In the genomic region with DNA sequence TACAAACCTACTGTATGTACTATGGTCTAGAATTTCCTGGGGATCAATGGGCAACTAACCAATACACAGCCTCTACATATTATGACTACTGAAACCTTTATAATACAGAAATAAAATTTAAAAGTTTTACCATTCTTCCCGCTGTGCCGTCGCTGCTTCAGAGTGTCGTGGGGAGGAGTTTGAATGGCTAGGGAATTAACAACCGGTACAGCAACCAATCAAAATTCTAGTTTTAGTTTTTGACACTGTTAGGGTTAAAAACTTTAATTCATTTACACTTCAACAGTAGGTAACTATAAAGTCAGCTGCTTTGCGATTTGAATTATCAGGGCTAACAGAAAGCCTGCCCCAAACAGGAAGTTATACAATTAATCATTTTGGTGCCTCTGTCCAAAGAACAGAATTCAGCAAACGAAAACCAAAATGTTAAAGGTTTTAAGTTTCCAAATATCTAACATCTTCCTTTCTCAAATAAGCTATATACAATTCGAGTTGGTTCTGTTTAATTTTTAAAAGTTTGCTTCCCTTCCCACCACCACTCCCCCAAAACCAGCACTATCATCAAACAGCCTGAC, we compare ENCODE assay signal across 1 cellular context.
TF ChIP-seq lines count a peak whose summit lies in the region.

No MANE protein-coding gene starts in this region.

TF ChIP-seq in WTC11, 78 proteins besides CTCF, POLR2A, EP300 and RAD21 (continued from another document):
- TF ChIP-seq, protein P1, sequence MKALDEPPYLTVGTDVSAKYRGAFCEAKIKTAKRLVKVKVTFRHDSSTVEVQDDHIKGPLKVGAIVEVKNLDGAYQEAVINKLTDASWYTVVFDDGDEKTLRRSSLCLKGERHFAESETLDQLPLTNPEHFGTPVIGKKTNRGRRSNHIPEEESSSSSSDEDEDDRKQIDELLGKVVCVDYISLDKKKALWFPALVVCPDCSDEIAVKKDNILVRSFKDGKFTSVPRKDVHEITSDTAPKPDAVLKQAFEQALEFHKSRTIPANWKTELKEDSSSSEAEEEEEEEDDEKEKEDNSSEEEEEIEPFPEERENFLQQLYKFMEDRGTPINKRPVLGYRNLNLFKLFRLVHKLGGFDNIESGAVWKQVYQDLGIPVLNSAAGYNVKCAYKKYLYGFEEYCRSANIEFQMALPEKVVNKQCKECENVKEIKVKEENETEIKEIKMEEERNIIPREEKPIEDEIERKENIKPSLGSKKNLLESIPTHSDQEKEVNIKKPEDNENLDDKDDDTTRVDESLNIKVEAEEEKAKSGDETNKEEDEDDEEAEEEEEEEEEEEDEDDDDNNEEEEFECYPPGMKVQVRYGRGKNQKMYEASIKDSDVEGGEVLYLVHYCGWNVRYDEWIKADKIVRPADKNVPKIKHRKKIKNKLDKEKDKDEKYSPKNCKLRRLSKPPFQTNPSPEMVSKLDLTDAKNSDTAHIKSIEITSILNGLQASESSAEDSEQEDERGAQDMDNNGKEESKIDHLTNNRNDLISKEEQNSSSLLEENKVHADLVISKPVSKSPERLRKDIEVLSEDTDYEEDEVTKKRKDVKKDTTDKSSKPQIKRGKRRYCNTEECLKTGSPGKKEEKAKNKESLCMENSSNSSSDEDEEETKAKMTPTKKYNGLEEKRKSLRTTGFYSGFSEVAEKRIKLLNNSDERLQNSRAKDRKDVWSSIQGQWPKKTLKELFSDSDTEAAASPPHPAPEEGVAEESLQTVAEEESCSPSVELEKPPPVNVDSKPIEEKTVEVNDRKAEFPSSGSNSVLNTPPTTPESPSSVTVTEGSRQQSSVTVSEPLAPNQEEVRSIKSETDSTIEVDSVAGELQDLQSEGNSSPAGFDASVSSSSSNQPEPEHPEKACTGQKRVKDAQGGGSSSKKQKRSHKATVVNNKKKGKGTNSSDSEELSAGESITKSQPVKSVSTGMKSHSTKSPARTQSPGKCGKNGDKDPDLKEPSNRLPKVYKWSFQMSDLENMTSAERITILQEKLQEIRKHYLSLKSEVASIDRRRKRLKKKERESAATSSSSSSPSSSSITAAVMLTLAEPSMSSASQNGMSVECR (CRISPR knock-in tag; IDR thresholded peaks at IDR 0.05; ENCODE audit: borderline replicate concordance), result no peak
- TF ChIP-seq SMAD3 (CRISPR knock-in tag; IDR thresholded peaks at IDR 0.05; ENCODE audit: borderline replicate concordance), result no peak
- no peak for TF ChIP-seq GRHL2 (CRISPR knock-in tag; IDR thresholded peaks at IDR 0.05; ENCODE audit: insufficient replicate concordance, severe bottlenecking)
- no peak for TF ChIP-seq NR3C1 (CRISPR knock-in tag; conservative IDR thresholded peaks at IDR 0.05; ENCODE audit: low read depth)
- TF ChIP-seq, protein P2, sequence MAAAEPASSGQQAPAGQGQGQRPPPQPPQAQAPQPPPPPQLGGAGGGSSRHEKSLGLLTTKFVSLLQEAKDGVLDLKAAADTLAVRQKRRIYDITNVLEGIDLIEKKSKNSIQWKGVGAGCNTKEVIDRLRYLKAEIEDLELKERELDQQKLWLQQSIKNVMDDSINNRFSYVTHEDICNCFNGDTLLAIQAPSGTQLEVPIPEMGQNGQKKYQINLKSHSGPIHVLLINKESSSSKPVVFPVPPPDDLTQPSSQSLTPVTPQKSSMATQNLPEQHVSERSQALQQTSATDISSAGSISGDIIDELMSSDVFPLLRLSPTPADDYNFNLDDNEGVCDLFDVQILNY (CRISPR knock-in tag; IDR thresholded peaks at IDR 0.05), result no peak
- no peak for TF ChIP-seq PRRX2 (CRISPR knock-in tag; IDR thresholded peaks at IDR 0.05)
- no peak for TF ChIP-seq ZNF281 (CRISPR knock-in tag; IDR thresholded peaks at IDR 0.05)
- TF ChIP-seq IRF2 (CRISPR knock-in tag; IDR thresholded peaks at IDR 0.05; ENCODE audit: borderline replicate concordance, low read depth), result no peak
- TF ChIP-seq FOXK1 (CRISPR knock-in tag; IDR thresholded peaks at IDR 0.05), result no peak
- TF ChIP-seq, protein P3, sequence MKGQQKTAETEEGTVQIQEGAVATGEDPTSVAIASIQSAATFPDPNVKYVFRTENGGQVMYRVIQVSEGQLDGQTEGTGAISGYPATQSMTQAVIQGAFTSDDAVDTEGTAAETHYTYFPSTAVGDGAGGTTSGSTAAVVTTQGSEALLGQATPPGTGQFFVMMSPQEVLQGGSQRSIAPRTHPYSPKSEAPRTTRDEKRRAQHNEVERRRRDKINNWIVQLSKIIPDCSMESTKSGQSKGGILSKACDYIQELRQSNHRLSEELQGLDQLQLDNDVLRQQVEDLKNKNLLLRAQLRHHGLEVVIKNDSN (CRISPR knock-in tag; IDR thresholded peaks at IDR 0.05), result no peak
- no peak for TF ChIP-seq ZSCAN18 (CRISPR knock-in tag; IDR thresholded peaks at IDR 0.05)
- no peak for TF ChIP-seq NFATC4 (CRISPR knock-in tag; IDR thresholded peaks at IDR 0.05)
- no peak for TF ChIP-seq GABPB1 (CRISPR knock-in tag; IDR thresholded peaks at IDR 0.05)
- TF ChIP-seq EMX1 (CRISPR knock-in tag; IDR thresholded peaks at IDR 0.05), result no peak
- no peak for TF ChIP-seq MXD4 (CRISPR knock-in tag; IDR thresholded peaks at IDR 0.05; ENCODE audit: borderline replicate concordance)
- TF ChIP-seq, protein P4, sequence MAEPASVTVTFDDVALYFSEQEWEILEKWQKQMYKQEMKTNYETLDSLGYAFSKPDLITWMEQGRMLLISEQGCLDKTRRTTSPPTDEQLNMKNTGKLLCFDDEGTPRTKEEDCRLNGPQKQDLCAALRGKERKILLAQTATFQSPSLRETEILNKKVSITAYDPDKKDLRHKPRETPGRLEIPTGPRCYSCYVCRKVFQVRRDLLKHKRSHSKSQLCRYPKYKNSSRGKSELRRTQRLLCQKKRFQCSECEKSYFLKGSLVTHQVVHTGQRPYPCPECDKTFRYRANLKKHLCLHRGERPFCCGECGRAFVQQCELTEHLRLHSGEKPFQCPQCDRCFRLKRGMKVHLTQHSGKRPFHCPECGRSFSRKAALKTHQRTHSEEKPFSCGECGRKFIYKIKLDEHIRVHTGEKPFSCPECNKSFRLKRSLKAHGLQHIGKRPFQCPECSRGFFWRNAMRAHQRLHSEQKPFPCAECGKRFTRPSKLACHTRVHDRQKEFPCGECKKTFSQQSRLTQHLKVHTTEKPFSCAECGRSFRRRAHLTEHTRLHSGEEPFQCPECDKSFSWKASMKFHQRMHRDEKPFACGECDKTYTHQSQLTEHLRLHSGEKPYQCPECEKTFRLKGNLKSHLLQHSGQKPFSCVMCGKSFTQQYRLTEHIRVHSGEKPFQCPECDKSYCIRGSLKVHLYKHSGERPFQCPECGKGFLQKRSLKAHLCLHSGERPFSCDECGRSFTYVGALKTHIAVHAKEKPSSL (CRISPR knock-in tag; conservative IDR thresholded peaks at IDR 0.05), result no peak
